In the genomic region with DNA sequence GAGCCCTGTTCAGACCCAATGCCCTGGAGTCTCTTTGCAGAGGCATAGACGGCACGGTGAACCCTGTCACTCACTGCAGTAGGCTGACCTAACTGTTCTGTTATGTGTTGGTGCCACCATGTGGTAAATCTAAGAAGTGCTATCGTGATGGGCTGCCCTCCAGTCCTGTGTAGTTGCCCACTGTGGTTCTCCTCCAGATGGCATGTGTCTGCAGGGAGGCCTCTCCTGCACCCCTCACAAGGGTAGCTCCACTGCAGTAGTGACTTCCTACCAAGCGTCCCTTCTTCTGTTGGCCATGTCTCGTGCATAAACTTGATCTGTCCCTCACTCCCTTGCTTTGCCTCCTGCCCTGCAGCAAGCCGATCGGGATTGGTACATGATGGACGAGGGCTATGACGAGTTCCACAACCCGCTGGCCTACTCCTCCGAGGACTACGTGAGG, we compare ENCODE assay signal across 8 cellular contexts. TPM values are rescaled to one million over a fixed set of nuclear protein-coding genes. Genes with fewer than 3 reads are reported as not detected.
DNase-seq lines count a peak whose midpoint lies in the region; ATAC-seq, FAIRE-seq and TF ChIP-seq lines count a peak whose summit lies in the region.

No MANE protein-coding gene starts in this region.

- H3K79me2 ChIP-seq in neural cell (replicated peaks; ENCODE audit: insufficient read depth, low read length): peaks cover 22% of the 10 kb centered on the region

- H3K4me3 ChIP-seq in A673 (ENCODE audit: low read depth, low read length, poor library complexity, severe bottlenecking): no peak overlapping the region
- H3K4me3 ChIP-seq in neural cell (ENCODE audit: low read length): no peak overlapping the region

- no peaks in the 10 kb centered on the region for H3K27me3 ChIP-seq in A673 (replicated peaks; ENCODE audit: insufficient read depth, low read depth, low read length, poor library complexity)
- no peaks in the 10 kb centered on the region for H3K27me3 ChIP-seq in neural cell (ENCODE audit: insufficient read depth, low read depth, low read length)

- no TSS peak for BruUV-seq in A673 (replicated peaks; lab: Mats Ljungman, UMichigan)

- no peak overlapping the region for H3K4me2 ChIP-seq in neural cell (ENCODE audit: low read length)

- intact Hi-C loops in A673 (cut with micrococcal nuclease; ENCODE audit: unreplicated experiment): no loop called here
- intact Hi-C loops in activated CD4-positive, alpha-beta memory T cell treated with anti-CD3 and anti-CD28 coated beads for 36 hours (cut with micrococcal nuclease): loop anchor here (1.0 kb wide), 1 partner anchor 33 kb away; no protein-coding TSS in a partner anchor

- H3K27ac Mint-ChIP-seq in activated CD4-positive, alpha-beta memory T cell treated with anti-CD3 and anti-CD28 coated beads for 36 hours: no peak overlapping the region

- peak; percentile 64 for TF ChIP-seq CTCF in A673 (conservative IDR thresholded peaks at IDR 0.05; ENCODE audit: low read depth, low read length)
- peak; percentile 77 for TF ChIP-seq CTCF in neural cell (IDR thresholded peaks at IDR 0.05; ENCODE audit: poor library complexity, severe bottlenecking)

- H3K36me3 ChIP-seq in A673 (ENCODE audit: insufficient read depth, low read length, poor library complexity, severe bottlenecking): peaks cover 78% of the 10 kb centered on the region
- peaks cover 7% of the 10 kb centered on the region for H3K36me3 ChIP-seq in neural cell (ENCODE audit: insufficient read depth, low read length)

- H3F3A ChIP-seq in neural cell (ENCODE audit: insufficient read depth, low read length, poor library complexity, severe bottlenecking): no peaks in the 10 kb centered on the region

- peaks cover 8% of the 10 kb centered on the region for H3K4me1 ChIP-seq in A673 (ENCODE audit: insufficient read depth, low read length, poor library complexity, severe bottlenecking)

- DNase-seq in A673 (ENCODE audit: low spot score) (peak; percentile 65), GM12891 (ENCODE audit: insufficient read length, low spot score) (peak; percentile 56), NCI-H2227 treated with DMSO at 0.1 percent for 48 hours (lab: John Stamatoyannopoulos, UW) (peak; percentile 28), fibroblast of gingiva (ENCODE audit: low read depth) (peak; percentile 37)
- DNase-seq in activated CD4-positive, alpha-beta memory T cell treated with anti-CD3 and anti-CD28 coated beads for 36 hours: peak; percentile 51

- H3K9ac ChIP-seq in neural cell (ENCODE audit: low read length): no peak overlapping the region

- POLR2A ChIA-PET in A673 (lab: Charles Lee; ENCODE audit: low non-redundant PET): no interaction called here
- POLR2A ChIA-PET in activated CD4-positive, alpha-beta memory T cell treated with anti-CD3 and anti-CD28 coated beads for 36 hours (lab: Charles Lee): no interaction called here

- ATAC-seq in HG02938 (IDR thresholded peaks at IDR 0.05; ENCODE audit: unreplicated experiment) (peak; percentile 83), GM21786 (IDR thresholded peaks at IDR 0.05; ENCODE audit: unreplicated experiment) (no peak)

- no peak for TF ChIP-seq POLR2A in GM12891 (IDR thresholded peaks at IDR 0.05; ENCODE audit: low read depth, low read length)

- H4K20me1 ChIP-seq in neural cell (ENCODE audit: insufficient read depth): no peaks in the 10 kb centered on the region

- H2AFZ ChIP-seq in neural cell (ENCODE audit: low read depth, low read length): no peak overlapping the region

- no peaks in the 10 kb centered on the region for H3K9me3 ChIP-seq in A673 (ENCODE audit: low read depth, low read length, poor library complexity, severe bottlenecking)
- no peaks in the 10 kb centered on the region for H3K9me3 ChIP-seq in neural cell (ENCODE audit: low read length)

- H3K9me3 Mint-ChIP-seq in activated CD4-positive, alpha-beta memory T cell treated with anti-CD3 and anti-CD28 coated beads for 36 hours: no peaks in the 10 kb centered on the region

- peaks cover 17% of the 10 kb centered on the region for H3K4me1 Mint-ChIP-seq in activated CD4-positive, alpha-beta memory T cell treated with anti-CD3 and anti-CD28 coated beads for 36 hours (ENCODE audit: low read depth)

- CTCF ChIA-PET in A673 (lab: Charles Lee): interaction anchor here (0.6 to 0.8 kb wide), 2 partner anchors 22 to 33 kb away, joined by 3 read pairs; no protein-coding TSS in a partner anchor
- CTCF ChIA-PET in activated CD4-positive, alpha-beta memory T cell treated with anti-CD3 and anti-CD28 coated beads for 36 hours (lab: Charles Lee): interaction anchor here (1.0 to 1.4 kb wide), 3 partner anchors 13 to 33 kb away, joined by 3 to 4 read pairs (median 3); no protein-coding TSS in a partner anchor

- H3K4me3 Mint-ChIP-seq in activated CD4-positive, alpha-beta memory T cell treated with anti-CD3 and anti-CD28 coated beads for 36 hours: no peak overlapping the region

- peaks cover 58% of the 10 kb centered on the region for H3K36me3 Mint-ChIP-seq in activated CD4-positive, alpha-beta memory T cell treated with anti-CD3 and anti-CD28 coated beads for 36 hours

- TF ChIP-seq RAD21 in neural cell (conservative IDR thresholded peaks at IDR 0.05): peak; percentile 81

- FAIRE-seq in GM12891 (lab: Jason Lieb, UNC): peak; percentile 96

- no peak overlapping the region for H3K27ac ChIP-seq in A673 (ENCODE audit: low read depth, low read length, poor library complexity, severe bottlenecking)
- no peak overlapping the region for H3K27ac ChIP-seq in neural cell (ENCODE audit: low read length)

- TF ChIP-seq EP300 in neural cell (conservative IDR thresholded peaks at IDR 0.05; ENCODE audit: poor library complexity, severe bottlenecking): no peak

- no peaks in the 10 kb centered on the region for H3K27me3 Mint-ChIP-seq in activated CD4-positive, alpha-beta memory T cell treated with anti-CD3 and anti-CD28 coated beads for 36 hours

- H3K9me2 ChIP-seq in neural cell (ENCODE audit: insufficient read depth, low read length): no peaks in the 10 kb centered on the region

TF ChIP-seq in GM12891, 5 proteins besides CTCF, POLR2A, EP300 and RAD21:
- TF ChIP-seq POU2F2 (IDR thresholded peaks at IDR 0.05; ENCODE audit: low read depth, low read length): no peak
- no peak for TF ChIP-seq TAF1 (IDR thresholded peaks at IDR 0.05; ENCODE audit: low read depth, low read length)
- no peak for TF ChIP-seq POLR2AphosphoS5 (IDR thresholded peaks at IDR 0.05; ENCODE audit: low read depth, low read length)
- TF ChIP-seq PAX5 (IDR thresholded peaks at IDR 0.05; ENCODE audit: insufficient read depth, low read length, severe bottlenecking): no peak
- TF ChIP-seq SPI1 (IDR thresholded peaks at IDR 0.05; ENCODE audit: low read depth, low read length): no peak

TF ChIP-seq in neural cell, 6 proteins besides CTCF, POLR2A, EP300 and RAD21:
- no peak for TF ChIP-seq EZH2 (IDR thresholded peaks at IDR 0.05; ENCODE audit: borderline replicate concordance, insufficient read depth, low read length, poor library complexity, severe bottlenecking)
- TF ChIP-seq POLR2AphosphoS5 (IDR thresholded peaks at IDR 0.05): no peak
- peak; percentile 75 for TF ChIP-seq SMC3 (conservative IDR thresholded peaks at IDR 0.05; ENCODE audit: poor library complexity)

RNA-seq across cellular contexts. Expression of a gene that starts 5.8 kb away (rescaled TPM):
- 77.7 and 91.0 TPM in 2 replicates for total RNA-seq in A673 (2021)
- 48.8 TPM for polyA plus RNA-seq in GM12891 (2012; ENCODE audit: low read depth, missing spikeins)
- 10 to 100 TPM; 72.2 to 77.7 TPM for total RNA-seq in activated CD4-positive, alpha-beta memory T cell treated with anti-CD3 and anti-CD28 coated beads for 36 hours
- polyA plus RNA-seq in neural cell: 48.0 and 55.6 TPM in 2 replicates
- 61.6 and 70.4 TPM in 2 replicates for polyA minus RNA-seq in neural cell

RNA-seq across cellular contexts. Expression of a gene that starts 6.0 kb away (rescaled TPM):
- total RNA-seq in A673 (2021): 15.8 and 17.6 TPM in 2 replicates
- polyA plus RNA-seq in GM12891 (2012; ENCODE audit: low read depth, missing spikeins): 12.6 TPM
- total RNA-seq in activated CD4-positive, alpha-beta memory T cell treated with anti-CD3 and anti-CD28 coated beads for 36 hours: 10 to 100 TPM; 18.3 to 20.1 TPM
- polyA plus RNA-seq in neural cell: 26.2 and 26.7 TPM in 2 replicates
- 21.5 and 22.2 TPM in 2 replicates for polyA minus RNA-seq in neural cell

RNA-seq across cellular contexts. Expression of a gene that starts 36.4 kb away (rescaled TPM):
- not detected in 2 replicates for total RNA-seq in A673 (2021)
- not detected for polyA plus RNA-seq in GM12891 (2012; ENCODE audit: low read depth, missing spikeins)
- total RNA-seq in activated CD4-positive, alpha-beta memory T cell treated with anti-CD3 and anti-CD28 coated beads for 36 hours: not detected
- 0.31 TPM in 1 of 2 replicates, not detected in the other for polyA plus RNA-seq in neural cell
- not detected in 2 replicates for polyA minus RNA-seq in neural cell

RNA-seq across cellular contexts. Expression of a gene that starts 45.1 kb away (rescaled TPM):
- total RNA-seq in A673 (2021): not detected in 2 replicates
- not detected for polyA plus RNA-seq in GM12891 (2012; ENCODE audit: low read depth, missing spikeins)
- total RNA-seq in activated CD4-positive, alpha-beta memory T cell treated with anti-CD3 and anti-CD28 coated beads for 36 hours: not detected
- polyA plus RNA-seq in neural cell: not detected in 2 replicates
- polyA minus RNA-seq in neural cell: not detected in 2 replicates
